Comparison of ENCODE assay signal across 13 cellular contexts in the genomic region with DNA sequence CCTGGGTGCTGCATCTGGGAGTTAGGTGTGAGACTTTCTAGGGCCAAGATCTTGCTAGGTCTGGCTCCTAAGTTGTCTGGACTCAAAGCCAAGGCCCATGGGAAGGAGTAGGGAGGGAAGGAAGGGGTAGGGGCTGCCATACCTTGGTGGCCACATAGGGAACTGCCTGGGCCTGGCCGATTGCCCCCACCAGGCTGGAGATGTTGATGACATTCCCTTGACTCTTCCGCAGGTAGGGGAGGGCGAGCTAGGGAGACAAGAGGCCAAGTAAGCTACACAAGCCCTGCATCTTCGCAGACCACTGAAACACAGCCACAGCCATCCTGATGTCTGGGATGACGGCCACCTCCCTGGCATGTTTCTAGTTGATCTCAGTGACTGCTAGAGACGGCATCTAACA. TPM values are rescaled to one million over a fixed set of nuclear protein-coding genes. Genes with fewer than 3 reads are reported as not detected.
"Had no signal": no experiment of that assay in that cellular context is flagged by ENCODE, and none has a peak within 500 bp of the region (broad histone marks: within the 10 kb centered on the region; RNA-seq: fewer than 3 reads in every experiment).

No MANE protein-coding gene starts in this region.

- H3K4me3 Mint-ChIP-seq: activated CD8-positive, alpha-beta T cell treated with anti-CD3 and anti-CD28 coated beads for 36 hours; activated naive CD8-positive, alpha-beta T cell treated with anti-CD3 and anti-CD28 coated beads, Interleukin-2, amount 10 ng/mL, durations not matched to agents 7 days and 5 days had no signal

- H3K36me3 ChIP-seq: esophagus squamous epithelium, thyroid gland had no signal

- H3K9me3 Mint-ChIP-seq: activated CD8-positive, alpha-beta T cell treated with anti-CD3 and anti-CD28 coated beads for 36 hours; activated naive CD8-positive, alpha-beta T cell treated with anti-CD3 and anti-CD28 coated beads, Interleukin-2, amount 10 ng/mL, durations not matched to agents 7 days and 5 days; nephron had no signal

- H3K27ac Mint-ChIP-seq: activated CD8-positive, alpha-beta T cell treated with anti-CD3 and anti-CD28 coated beads for 36 hours; activated naive CD8-positive, alpha-beta T cell treated with anti-CD3 and anti-CD28 coated beads, Interleukin-2, amount 10 ng/mL, durations not matched to agents 7 days and 5 days had no signal

- DNase-seq: activated CD8-positive, alpha-beta memory T cell treated with anti-CD3 and anti-CD28 coated beads, Interleukin-2, amount 50 U/mL, for 4 hours; activated CD8-positive, alpha-beta T cell treated with anti-CD3 and anti-CD28 coated beads for 36 hours; activated naive CD8-positive, alpha-beta T cell treated with anti-CD3 and anti-CD28 coated beads, Interleukin-2, amount 10 ng/mL, durations not matched to agents 7 days and 5 days; aorta; esophagus squamous epithelium; foreskin fibroblast; retina; stimulated activated CD4-positive, alpha-beta T cell treated with anti-CD3 and anti-CD28 coated beads, Interleukin-4, amount 100 ng/mL, for 4 hours; thyroid gland had no signal

- ATAC-seq: activated CD8-positive, alpha-beta T cell treated with anti-CD3 and anti-CD28 coated beads for 36 hours had no signal

- H3K4me3 ChIP-seq: esophagus squamous epithelium, skin epidermis, thyroid gland had no signal

- H3K9me3 ChIP-seq: esophagus squamous epithelium, thyroid gland had no signal

- H3K27me3 Mint-ChIP-seq: activated CD8-positive, alpha-beta T cell treated with anti-CD3 and anti-CD28 coated beads for 36 hours; activated naive CD8-positive, alpha-beta T cell treated with anti-CD3 and anti-CD28 coated beads, Interleukin-2, amount 10 ng/mL, durations not matched to agents 7 days and 5 days had no signal

- H3K27me3 ChIP-seq: esophagus squamous epithelium, thyroid gland had no signal

- H3K36me3 Mint-ChIP-seq: activated naive CD8-positive, alpha-beta T cell treated with anti-CD3 and anti-CD28 coated beads, Interleukin-2, amount 10 ng/mL, durations not matched to agents 7 days and 5 days had no signal

- H3K27ac ChIP-seq: skin epidermis had no signal

RNA-seq across cellular contexts. Expression of a gene that starts 59.6 kb away (rescaled TPM):
- total RNA-seq: activated CD8-positive, alpha-beta T cell treated with anti-CD3 and anti-CD28 coated beads for 36 hours; activated naive CD8-positive, alpha-beta T cell treated with anti-CD3 and anti-CD28 coated beads, Interleukin-2, amount 10 ng/mL, durations not matched to agents 7 days and 5 days; aorta; esophagus squamous epithelium; osteoblast; T-helper 2 cell treated with Interferon-gamma antibody and Interleukin-4, amounts not matched to agents 100 ng/mL and 5 ng/mL, for 36 hours; thyroid gland had no signal
- polyA plus RNA-seq: aorta had no signal
